9 cellular contexts compared by ENCODE assay signal in genomic region chr10:76130892-76131291, GRCh38.
"Had no signal": no experiment of that assay in that cellular context is flagged by ENCODE, and none has a peak within 500 bp of the region (broad histone marks: within the 10 kb centered on the region; RNA-seq: fewer than 3 reads in every experiment).

No MANE protein-coding gene starts in this region.

- H3K27ac Mint-ChIP-seq: IgD-negative memory B cell had no signal

- H3K4me1 Mint-ChIP-seq: IgD-negative memory B cell had no signal

- H3K9ac ChIP-seq: KMS-11 had no signal

- H3K4me3 ChIP-seq: K562 had no signal

- H3K36me3 Mint-ChIP-seq: IgD-negative memory B cell had no signal

- H3K27ac ChIP-seq: HL-60, KMS-11 had no signal

- H3K4me2 ChIP-seq: KMS-11 had no signal

- ATAC-seq: HepG2, K562 had no signal

- H3K4me3 Mint-ChIP-seq: IgD-negative memory B cell had no signal

- FAIRE-seq: HepG2, HTR-8/SVneo, K562 had no signal

- DNase-seq: IMR-90, KBM-7, KG1 had no signal
